16 cellular contexts compared by ENCODE assay signal in genomic region chr13:33275916-33276315, GRCh38. TPM values are rescaled to one million over a fixed set of nuclear protein-coding genes. Genes with fewer than 3 reads are reported as not detected.
DNase-seq lines count a peak whose midpoint lies in the region; ATAC-seq and TF ChIP-seq lines count a peak whose summit lies in the region.
"Had no signal": no experiment of that assay in that cellular context is flagged by ENCODE, and none has a peak within 500 bp of the region (broad histone marks: within the 10 kb centered on the region; RNA-seq: fewer than 3 reads in every experiment).

No MANE protein-coding gene starts in this region.

- no peak overlapping the region for H3K9ac ChIP-seq in rectal smooth muscle tissue (ENCODE audit: low read length)

- H3K4me1 ChIP-seq in rectal smooth muscle tissue (ENCODE audit: control insufficient read depth, insufficient read depth, low read length), result peaks cover 48% of the 10 kb centered on the region

- peaks cover 2% of the 10 kb centered on the region for H3K36me3 ChIP-seq in rectal smooth muscle tissue (ENCODE audit: control insufficient read depth, insufficient read depth, low read length)

- ATAC-seq in GM19395 (IDR thresholded peaks at IDR 0.05; ENCODE audit: unreplicated experiment), result no peak
- ATAC-seq: activated CD8-positive, alpha-beta T cell treated with anti-CD3 and anti-CD28 coated beads, Interleukin-2, amount 10 ng/mL, durations not matched to agents 7 days and 5 days; activated naive CD8-positive, alpha-beta T cell treated with anti-CD3 and anti-CD28 coated beads, Interleukin-2, amount 50 U/mL, for 24 hours; foreskin keratinocyte; natural killer cell had no signal

- H3K4me3 ChIP-seq in AG10803 (ENCODE audit: low read length), result no peak overlapping the region
- no peak overlapping the region for H3K4me3 ChIP-seq in fibroblast of the aortic adventitia (ENCODE audit: low read depth, low read length)
- no peak overlapping the region for H3K4me3 ChIP-seq in rectal smooth muscle tissue (ENCODE audit: low read length)

- no peaks in the 10 kb centered on the region for H3K27me3 ChIP-seq in rectal smooth muscle tissue (ENCODE audit: control insufficient read depth, insufficient read depth, low read length)
- H3K27me3 ChIP-seq: foreskin keratinocyte had no signal

- H3K27ac ChIP-seq in rectal smooth muscle tissue (ENCODE audit: low read depth, low read length), result peak overlapping the region; percentile 40
- H3K27ac ChIP-seq: foreskin keratinocyte had no signal

- DNase-seq in AG10803 (ENCODE audit: low read depth) (peak; percentile 89), NCI-H226 (peak; percentile 82), fibroblast of the aortic adventitia (ENCODE audit: low read depth) (peak; percentile 93), cerebellar nuclear complex (lab: John Stamatoyannopoulos, UW) (no peak), NCI-H2029 treated with DMSO at 0.1 percent for 48 hours (lab: John Stamatoyannopoulos, UW) (no peak), dermis blood vessel endothelial cell (no peak)
- DNase-seq: activated B cell treated with CpG ODN at 0.5 μM for 24 hours; activated CD8-positive, alpha-beta T cell treated with anti-CD3 and anti-CD28 coated beads, Interleukin-2, amount 10 ng/mL, durations not matched to agents 7 days and 5 days; activated naive CD8-positive, alpha-beta T cell treated with anti-CD3 and anti-CD28 coated beads, Interleukin-2, amount 50 U/mL, for 24 hours; COR-L47; foreskin keratinocyte; natural killer cell; stimulated activated CD4-positive, alpha-beta T cell treated with anti-CD3 and anti-CD28 coated beads, Interleukin-15, amount 100 ng/mL, for 24 hours; stimulated activated naive CD4-positive, alpha-beta T cell had no signal

- TF ChIP-seq CTCF in AG10803 (conservative IDR thresholded peaks at IDR 0.05; ENCODE audit: low read length), result no peak
- no peak for TF ChIP-seq CTCF in fibroblast of the aortic adventitia (IDR thresholded peaks at IDR 0.05; ENCODE audit: insufficient read depth, low read length)

RNA-seq across cellular contexts. Expression of gene STARD13, which starts 9.6 kb away (rescaled TPM):
- total RNA-seq in fibroblast of the aortic adventitia (ENCODE audit: low replicate concordance) (7.8 and 11.0 TPM in 2 replicates), dermis blood vessel endothelial cell (27.1 and 27.7 TPM in 2 replicates)
- total RNA-seq: activated CD8-positive, alpha-beta T cell treated with anti-CD3 and anti-CD28 coated beads, Interleukin-2, amount 10 ng/mL, durations not matched to agents 7 days and 5 days; natural killer cell had no signal

Comparison
In these comparisons a context has a peak if more than half of its experiments do, and no peak if none do; other contexts are left out.
1. DNase-seq: peak in AG10803 (single experiment), NCI-H226 (single experiment) and fibroblast of the aortic adventitia (single experiment); none in cerebellar nuclear complex (0 of 2), NCI-H2029 treated with DMSO at 0.1 percent for 48 hours (single experiment) and dermis blood vessel endothelial cell (single experiment).